Comparison of ENCODE assay signal across 31 cellular contexts in the genomic region with DNA sequence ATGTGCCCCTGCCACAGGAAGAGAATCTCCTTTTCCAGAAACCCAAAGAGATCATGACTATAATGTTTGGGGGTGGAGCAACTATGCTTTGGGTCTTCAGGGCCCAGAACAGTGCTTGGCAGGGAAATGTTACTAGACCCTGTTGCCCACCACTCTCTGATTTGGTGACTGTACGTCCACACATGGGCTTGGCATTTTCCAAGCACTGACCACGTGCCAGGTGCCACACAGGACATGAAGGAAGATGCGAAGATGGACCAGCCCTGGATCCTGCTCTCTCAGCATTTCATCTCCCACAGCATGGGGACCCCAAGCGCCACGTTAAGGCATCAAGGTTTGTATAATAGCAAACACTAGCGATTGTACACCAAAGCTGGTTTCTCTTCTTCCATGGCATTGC. TPM values are rescaled to one million over a fixed set of nuclear protein-coding genes. Genes with fewer than 3 reads are reported as not detected.
"Had no signal": no experiment of that assay in that cellular context is flagged by ENCODE, and none has a peak within 500 bp of the region (broad histone marks: within the 10 kb centered on the region; RNA-seq: fewer than 3 reads in every experiment).

No MANE protein-coding gene starts in this region.

- H3K36me3 ChIP-seq: colonic mucosa, esophagus squamous epithelium, gastrocnemius medialis, heart right ventricle, left lung, lower lobe of right lung had no signal

- DNase-seq: cerebellar nuclear complex; colonic mucosa; cortex of kidney; effector CD8-positive, alpha-beta T cell; effector memory CD8-positive, alpha-beta T cell; endodermal cell; erythroblast; esophagus squamous epithelium; foreskin fibroblast; foreskin melanocyte; gastrocnemius medialis; glutamatergic neuron; head of caudate nucleus; heart right ventricle; hippocampal formation; left cardiac atrium; left lung; left ventricle myocardium superior; lower lobe of right lung; mesenchymal stem cell; mucosa of descending colon had no signal

- H3K27me3 ChIP-seq: colonic mucosa had no signal

- H3K4me1 ChIP-seq: colonic mucosa, esophagus squamous epithelium, gastrocnemius medialis, left lung, lower lobe of right lung had no signal

- H3K9me3 ChIP-seq: colonic mucosa, esophagus squamous epithelium, gastrocnemius medialis, lower lobe of right lung had no signal

- H3K27ac ChIP-seq: colonic mucosa, epithelial cell of prostate, esophagus squamous epithelium, gastrocnemius medialis, heart right ventricle, left lung, lower lobe of right lung had no signal

- H3K4me3 ChIP-seq: colonic mucosa, esophagus squamous epithelium, gastrocnemius medialis, heart right ventricle, left lung, lower lobe of right lung, mucosa of descending colon had no signal

- FAIRE-seq: endometrium, islet of Langerhans, keratinocyte had no signal

- ATAC-seq: effector memory CD8-positive, alpha-beta T cell; esophagus mucosa; gastrocnemius medialis; heart right ventricle; left cardiac atrium; left lung; left ventricle myocardium superior; lower lobe of right lung; mucosa of descending colon had no signal

RNA-seq across cellular contexts. Expression of a gene that starts 50.1 kb away (rescaled TPM):
- total RNA-seq: chondrocyte, dermis microvascular lymphatic vessel endothelial cell, esophagus mucosa, gastrocnemius medialis, glomerular endothelial cell, kidney epithelial cell, mesenteric fat pad had no signal
- polyA plus RNA-seq: heart right ventricle, keratinocyte had no signal
